Comparison of ENCODE assay signal across 11 cellular contexts in the genomic region with DNA sequence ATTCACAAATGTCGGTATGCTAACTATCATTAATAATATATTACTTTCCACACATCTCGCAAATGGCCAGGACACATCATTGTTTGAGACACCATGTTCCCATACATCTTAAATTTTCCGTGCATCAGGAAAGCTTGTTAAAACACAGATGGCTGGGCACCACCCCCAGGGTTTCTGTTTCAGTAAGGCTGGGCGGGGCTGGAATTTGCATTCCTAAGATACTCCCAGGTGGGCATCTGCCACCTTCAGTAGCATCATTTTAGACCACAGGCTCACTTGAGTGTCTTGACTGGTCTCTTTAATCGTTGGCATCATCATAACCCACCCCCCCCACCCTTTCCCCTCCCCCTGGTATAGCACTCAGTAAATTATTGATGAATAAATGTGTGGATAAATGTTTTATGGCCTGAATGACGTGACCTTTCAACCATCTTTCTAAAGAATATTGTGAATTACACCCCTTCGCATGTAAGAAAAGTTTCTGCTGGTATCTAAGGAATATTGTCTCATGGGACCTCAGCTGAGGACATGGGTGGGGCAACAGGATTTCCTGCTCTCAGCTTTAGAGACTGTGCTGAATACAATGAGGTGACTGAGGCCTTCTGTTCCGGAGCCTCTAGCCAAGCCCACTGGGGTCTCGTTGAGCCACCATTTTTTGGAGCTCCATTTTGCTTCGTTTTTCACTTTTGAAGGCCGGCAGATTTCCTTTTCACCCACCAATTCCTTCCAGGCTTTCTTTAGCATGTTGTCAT.
A peak's percentile ranks its signal among the peaks of the same experiment; 100 is the strongest.
DNase-seq lines count a peak whose midpoint lies in the region; ATAC-seq, FAIRE-seq and TF ChIP-seq lines count a peak whose summit lies in the region.
"Had no signal": no experiment of that assay in that cellular context is flagged by ENCODE, and none has a peak within 500 bp of the region (broad histone marks: within the 10 kb centered on the region; RNA-seq: fewer than 3 reads in every experiment).

No MANE protein-coding gene starts in this region.

- peaks cover 31% of the 10 kb centered on the region for H3K4me1 ChIP-seq in CD8-positive, alpha-beta T cell (ENCODE audit: insufficient read depth, low read length)
- H3K4me1 ChIP-seq in heart left ventricle, result peaks cover 0 to 63% (median 26%) of the 10 kb centered on the region in 12 donors
- H3K4me1 ChIP-seq in psoas muscle, result no peaks in the 10 kb centered on the region

- CTCF ChIA-PET in CD8-positive, alpha-beta T cell (lab: Charles Lee), result interaction anchor here (0.6 kb wide), 1 partner anchor 184 kb away, joined by 3 read pairs; no protein-coding TSS in a partner anchor

- H3K4me3 ChIP-seq in CD8-positive, alpha-beta T cell (ENCODE audit: low read depth, low read length), result no peak overlapping the region
- H3K4me3 ChIP-seq in heart left ventricle, result no peak overlapping the region
- no peak overlapping the region for H3K4me3 ChIP-seq in psoas muscle

- H3K27me3 ChIP-seq in CD8-positive, alpha-beta T cell (ENCODE audit: insufficient read depth, low read length), result no peaks in the 10 kb centered on the region
- H3K27me3 ChIP-seq in heart left ventricle (no peaks in the 10 kb centered on the region), psoas muscle (ENCODE audit: insufficient read depth in 3 of 3, low read length in 2 of 3) (no peaks in the 10 kb centered on the region)

- peaks cover 6% of the 10 kb centered on the region for H3K9me3 Mint-ChIP-seq in CD8-positive, alpha-beta T cell
- peaks cover 14 to 29% of the 10 kb centered on the region in 2 donors for H3K9me3 Mint-ChIP-seq in stimulated activated naive CD8-positive, alpha-beta T cell treated with anti-CD3 and anti-CD28 coated beads, Interleukin-15, amount 100 ng/mL, for 72 hours

- peak overlapping the region; percentile 59 for H3K4me3 Mint-ChIP-seq in CD8-positive, alpha-beta T cell
- H3K4me3 Mint-ChIP-seq in stimulated activated naive CD8-positive, alpha-beta T cell treated with anti-CD3 and anti-CD28 coated beads, Interleukin-15, amount 100 ng/mL, for 72 hours, result no peak overlapping the region

- WGBS in heart left ventricle, 4 donors, result 66 to 70% (median 68%) methylated on average over 11 of the region's 11 CpGs
- WGBS in psoas muscle, 3 donors, result 68 to 75% (median 70%) methylated on average over 11 of the region's 11 CpGs

- no peak for TF ChIP-seq CTCF in CD8-positive, alpha-beta T cell (IDR thresholded peaks at IDR 0.05)
- TF ChIP-seq CTCF in VCaP (conservative IDR thresholded peaks at IDR 0.05), result no peak
- no peak for TF ChIP-seq CTCF in heart left ventricle (IDR thresholded peaks at IDR 0.05)
- TF ChIP-seq CTCF in psoas muscle (IDR thresholded peaks at IDR 0.05), result no peak

- DNase-seq in CD8-positive, alpha-beta T cell, result no peak
- DNase-seq in heart left ventricle (peak in 4 of 5 donors; percentile 49 to 70 (median 57)), psoas muscle (no peak), NOMO-1 treated with dmso at 0.1 percent for 144 hours (lab: John Stamatoyannopoulos, UW; ENCODE audit: unreplicated experiment) (no peak), GM12891 (ENCODE audit: insufficient read length, low spot score) (no peak)
- no peak for DNase-seq in stimulated activated naive CD8-positive, alpha-beta T cell treated with anti-CD3 and anti-CD28 coated beads, Interleukin-15, amount 100 ng/mL, for 72 hours
- DNase-seq: islet precursor cell, NCI-H526 treated with DMSO at 0.1 percent for 48 hours had no signal

- H3K27ac Mint-ChIP-seq in CD8-positive, alpha-beta T cell, result peak overlapping the region; percentile 49
- no peak overlapping the region for H3K27ac Mint-ChIP-seq in stimulated activated naive CD8-positive, alpha-beta T cell treated with anti-CD3 and anti-CD28 coated beads, Interleukin-15, amount 100 ng/mL, for 72 hours

- no peak for ATAC-seq in CD8-positive, alpha-beta T cell
- peak; percentile 75 to 90 (median 79) for ATAC-seq in heart left ventricle
- peak in 3 of 4 donors; percentile 55 to 65 (median 57) for ATAC-seq in psoas muscle
- no peak for ATAC-seq in GM21381 (IDR thresholded peaks at IDR 0.05; ENCODE audit: unreplicated experiment)
- no peak for ATAC-seq in stimulated activated naive CD8-positive, alpha-beta T cell treated with anti-CD3 and anti-CD28 coated beads, Interleukin-15, amount 100 ng/mL, for 72 hours

- no peaks in the 10 kb centered on the region for H3K27me3 Mint-ChIP-seq in CD8-positive, alpha-beta T cell (ENCODE audit: low read depth)
- no peaks in the 10 kb centered on the region for H3K27me3 Mint-ChIP-seq in stimulated activated naive CD8-positive, alpha-beta T cell treated with anti-CD3 and anti-CD28 coated beads, Interleukin-15, amount 100 ng/mL, for 72 hours

- FAIRE-seq in GM12891 (lab: Jason Lieb, UNC), result no peak
- FAIRE-seq: GM18507 had no signal

- no peaks in the 10 kb centered on the region for H3K9me3 ChIP-seq in CD8-positive, alpha-beta T cell (ENCODE audit: low read length)
- H3K9me3 ChIP-seq in heart left ventricle (no peaks in the 10 kb centered on the region), psoas muscle (no peaks in the 10 kb centered on the region)

- H3K27ac ChIP-seq in CD8-positive, alpha-beta T cell (ENCODE audit: low read depth, low read length), result no peak overlapping the region
- H3K27ac ChIP-seq in VCaP (peak overlapping the region; percentile 52), heart left ventricle (peak overlapping the region; percentile 63 to 97 (median 90)), psoas muscle (peak overlapping the region; percentile 63)

- intact Hi-C loops in CD8-positive, alpha-beta T cell (cut with DNase I, micrococcal nuclease), result no loop called here
- intact Hi-C loops in heart left ventricle (cut with DNase I), result loop anchor here in 4 of 10 donors (5.0 kb wide), 3 partner anchors 39 to 124 kb away; partner anchors contain the start of gene NEDD9 (in 3 of the 4)
- intact Hi-C loops in psoas muscle (cut with DNase I), result no loop called here

- no peaks in the 10 kb centered on the region for H3K36me3 ChIP-seq in CD8-positive, alpha-beta T cell (ENCODE audit: insufficient read depth, low read length)
- H3K36me3 ChIP-seq in heart left ventricle (no peaks in the 10 kb centered on the region), psoas muscle (ENCODE audit: insufficient read depth in 1 of 2, low read depth in 1 of 2) (no peaks in the 10 kb centered on the region)

- TF ChIP-seq POLR2A in heart left ventricle (IDR thresholded peaks at IDR 0.05) (no peak), GM12891 (IDR thresholded peaks at IDR 0.05; ENCODE audit: low read depth, low read length) (no peak)

- H3K4me1 Mint-ChIP-seq in CD8-positive, alpha-beta T cell (ENCODE audit: low read depth), result peaks cover 84% of the 10 kb centered on the region
- H3K4me1 Mint-ChIP-seq in stimulated activated naive CD8-positive, alpha-beta T cell treated with anti-CD3 and anti-CD28 coated beads, Interleukin-15, amount 100 ng/mL, for 72 hours, result peaks cover 94% of the 10 kb centered on the region

- POLR2A ChIA-PET in CD8-positive, alpha-beta T cell (lab: Charles Lee), result no interaction called here

- H3K36me3 Mint-ChIP-seq in CD8-positive, alpha-beta T cell, result peaks cover 60% of the 10 kb centered on the region

TF ChIP-seq in GM12891, 5 proteins besides CTCF, POLR2A, EP300 and RAD21:
- TF ChIP-seq TAF1 (IDR thresholded peaks at IDR 0.05; ENCODE audit: low read depth, low read length) (no peak), POLR2AphosphoS5 (IDR thresholded peaks at IDR 0.05; ENCODE audit: low read depth, low read length) (no peak), PAX5 (IDR thresholded peaks at IDR 0.05; ENCODE audit: insufficient read depth, low read length, severe bottlenecking) (no peak), POU2F2 (IDR thresholded peaks at IDR 0.05; ENCODE audit: low read depth, low read length) (no peak), SPI1 (IDR thresholded peaks at IDR 0.05; ENCODE audit: low read depth, low read length) (no peak)

Comparison
In these comparisons a context has a peak if more than half of its experiments do, and no peak if none do; other contexts are left out.
1. ATAC-seq: peak in heart left ventricle (4 of 4) and psoas muscle (3 of 4); none in CD8-positive, alpha-beta T cell (single experiment), GM21381 (single experiment) and stimulated activated naive CD8-positive, alpha-beta T cell treated with anti-CD3 and anti-CD28 coated beads, Interleukin-15, amount 100 ng/mL, for 72 hours (single experiment).
2. DNase-seq: peak in heart left ventricle (4 of 5); none in CD8-positive, alpha-beta T cell (0 of 7), psoas muscle (0 of 2), NOMO-1 treated with dmso at 0.1 percent for 144 hours (single experiment), stimulated activated naive CD8-positive, alpha-beta T cell treated with anti-CD3 and anti-CD28 coated beads, Interleukin-15, amount 100 ng/mL, for 72 hours (0 of 2) and GM12891 (single experiment).